ENCODE assay signal across 34 cellular contexts in genomic region chr9:104738452-104738851, GRCh38. TPM values are rescaled to one million over a fixed set of nuclear protein-coding genes. Genes with fewer than 3 reads are reported as not detected.
"Had no signal": no experiment of that assay in that cellular context is flagged by ENCODE, and none has a peak within 500 bp of the region (broad histone marks: within the 10 kb centered on the region; RNA-seq: fewer than 3 reads in every experiment).

No MANE protein-coding gene starts in this region.

- H3K27ac ChIP-seq: epithelial cell of prostate, foreskin keratinocyte, gastroesophageal sphincter, heart left ventricle, hepatocyte, left lung, psoas muscle, sigmoid colon, thoracic aorta, transverse colon, upper lobe of right lung, uterus had no signal

- H3K79me2 ChIP-seq: hepatocyte had no signal

- H3K9me3 ChIP-seq: gastroesophageal sphincter, heart left ventricle, left lung, psoas muscle, sigmoid colon, thoracic aorta, transverse colon, upper lobe of right lung, uterus had no signal

- H3K4me3 ChIP-seq: gastroesophageal sphincter, heart left ventricle, hepatocyte, left lung, psoas muscle, sigmoid colon, thoracic aorta, transverse colon, upper lobe of right lung, uterus had no signal

- H3K27me3 ChIP-seq: foreskin keratinocyte, gastroesophageal sphincter, heart left ventricle, hepatocyte, left lung, sigmoid colon, transverse colon, upper lobe of right lung, uterus had no signal

- H3K4me1 ChIP-seq: gastroesophageal sphincter, heart left ventricle, left lung, psoas muscle, sigmoid colon, upper lobe of right lung, uterus had no signal

- H3K27me3 Mint-ChIP-seq: effector memory CD8-positive, alpha-beta T cell; naive thymus-derived CD8-positive, alpha-beta T cell; stimulated activated naive B cell treated with anti-CD40 and anti-IgM and Interleukin-4, amounts not matched to agents 10 μg/mL and 1 μg/mL and 100 μg/mL, for 72 hours; stimulated activated naive CD8-positive, alpha-beta T cell treated with anti-CD3 and anti-CD28 coated beads, Interleukin-15, Interleukin-2, amounts not matched to agents 100 ng/mL and 50 ng/mL, for 24 hours had no signal

- H3K9me3 Mint-ChIP-seq: effector memory CD8-positive, alpha-beta T cell; naive thymus-derived CD8-positive, alpha-beta T cell; nephron progenitor cell; stimulated activated naive CD8-positive, alpha-beta T cell treated with anti-CD3 and anti-CD28 coated beads, Interleukin-15, Interleukin-2, amounts not matched to agents 100 ng/mL and 50 ng/mL, for 24 hours had no signal

- H3K36me3 Mint-ChIP-seq: naive thymus-derived CD8-positive, alpha-beta T cell; stimulated activated naive B cell treated with anti-CD40 and anti-IgM and Interleukin-4, amounts not matched to agents 10 μg/mL and 1 μg/mL and 100 μg/mL, for 72 hours had no signal

- H2AFZ ChIP-seq: hepatocyte had no signal

- H3K27ac Mint-ChIP-seq: nephron progenitor cell; stimulated activated naive B cell treated with anti-CD40 and anti-IgM and Interleukin-4, amounts not matched to agents 10 μg/mL and 1 μg/mL and 100 μg/mL, for 72 hours; stimulated activated naive CD8-positive, alpha-beta T cell treated with anti-CD3 and anti-CD28 coated beads, Interleukin-15, Interleukin-2, amounts not matched to agents 100 ng/mL and 50 ng/mL, for 24 hours had no signal

- H3K4me3 Mint-ChIP-seq: effector memory CD8-positive, alpha-beta T cell; naive thymus-derived CD8-positive, alpha-beta T cell; nephron progenitor cell; stimulated activated naive B cell treated with anti-CD40 and anti-IgM and Interleukin-4, amounts not matched to agents 10 μg/mL and 1 μg/mL and 100 μg/mL, for 72 hours; stimulated activated naive CD8-positive, alpha-beta T cell treated with anti-CD3 and anti-CD28 coated beads, Interleukin-15, Interleukin-2, amounts not matched to agents 100 ng/mL and 50 ng/mL, for 24 hours had no signal

- DNase-seq: cortex of kidney; effector memory CD8-positive, alpha-beta T cell; foreskin keratinocyte; heart left ventricle; left cardiac atrium; left lung; naive thymus-derived CD8-positive, alpha-beta T cell; nephron progenitor cell; nucleus accumbens; psoas muscle; right cardiac atrium; sigmoid colon; stimulated activated CD4-positive, alpha-beta T cell treated with anti-CD3 and anti-CD28 coated beads, Interleukin-2, amount 100 ng/mL, for 24 hours; stimulated activated CD4-positive, alpha-beta T cell treated with anti-CD3 and anti-CD28 coated beads, Interleukin-4, amount 100 ng/mL, for 24 hours; stimulated activated naive B cell treated with anti-CD40 and anti-IgM and Interleukin-4, amounts not matched to agents 10 μg/mL and 1 μg/mL and 100 μg/mL, for 72 hours; transverse colon; upper lobe of right lung; uterus had no signal

- ATAC-seq: effector memory CD8-positive, alpha-beta T cell; esophagus mucosa; foreskin keratinocyte; gastroesophageal sphincter; heart left ventricle; left cardiac atrium; left lung; naive thymus-derived CD8-positive, alpha-beta T cell; psoas muscle; right cardiac atrium; stimulated activated naive B cell treated with anti-CD40 and anti-IgM and Interleukin-4, amounts not matched to agents 10 μg/mL and 1 μg/mL and 100 μg/mL, for 72 hours; upper lobe of right lung had no signal

- H3K4me2 ChIP-seq: hepatocyte had no signal

- H3K4me1 Mint-ChIP-seq: nephron progenitor cell had no signal

- H3K36me3 ChIP-seq: gastroesophageal sphincter, heart left ventricle, left lung, sigmoid colon, thoracic aorta, transverse colon, upper lobe of right lung, uterus had no signal

RNA-seq across cellular contexts. Expression of gene OR13D1, which starts 44.1 kb away (rescaled TPM):
- total RNA-seq: dermis microvascular lymphatic vessel endothelial cell; esophagus mucosa; fibroblast of lung; foreskin keratinocyte; gastroesophageal sphincter; heart left ventricle; hepatocyte; kidney epithelial cell; left cardiac atrium; left lung; lower leg skin; lung microvascular endothelial cell; mesenteric fat pad; myocyte; naive thymus-derived CD8-positive, alpha-beta T cell; osteocyte; psoas muscle; renal cortical epithelial cell; right cardiac atrium; sigmoid colon; skeletal muscle tissue; thoracic aorta; transverse colon; upper lobe of right lung; uterus had no signal
- polyA plus RNA-seq: fibroblast of lung; foreskin keratinocyte; heart left ventricle; hepatocyte; naive thymus-derived CD8-positive, alpha-beta T cell; psoas muscle; right cardiac atrium; sigmoid colon had no signal
